1 cellular context compared by ENCODE assay signal in genomic region chr14:61252354-61253063, GRCh38.
TF ChIP-seq lines count a peak whose summit lies in the region.

No MANE protein-coding gene starts in this region.

TF ChIP-seq in GM23338, 12 proteins besides CTCF, POLR2A, EP300 and RAD21 (continued from another document):
- TF ChIP-seq ZNF462 (CRISPR knock-in tag; IDR thresholded peaks at IDR 0.05), result no peak
